Comparison of ENCODE assay signal across 2 cellular contexts in genomic region chr3:184539801-184540440, GRCh38.
TF ChIP-seq lines count a peak whose summit lies in the region.

No MANE protein-coding gene starts in this region.

TF ChIP-seq in WTC11, 78 proteins besides CTCF, POLR2A, EP300 and RAD21 (continued from another document and continues in another):
- TF ChIP-seq, protein P1, sequence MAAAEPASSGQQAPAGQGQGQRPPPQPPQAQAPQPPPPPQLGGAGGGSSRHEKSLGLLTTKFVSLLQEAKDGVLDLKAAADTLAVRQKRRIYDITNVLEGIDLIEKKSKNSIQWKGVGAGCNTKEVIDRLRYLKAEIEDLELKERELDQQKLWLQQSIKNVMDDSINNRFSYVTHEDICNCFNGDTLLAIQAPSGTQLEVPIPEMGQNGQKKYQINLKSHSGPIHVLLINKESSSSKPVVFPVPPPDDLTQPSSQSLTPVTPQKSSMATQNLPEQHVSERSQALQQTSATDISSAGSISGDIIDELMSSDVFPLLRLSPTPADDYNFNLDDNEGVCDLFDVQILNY (CRISPR knock-in tag; IDR thresholded peaks at IDR 0.05): no peak
- TF ChIP-seq GABPB1 (CRISPR knock-in tag; IDR thresholded peaks at IDR 0.05) (no peak), ZNF263 (CRISPR knock-in tag; IDR thresholded peaks at IDR 0.05; ENCODE audit: low read depth) (no peak), ZNF232 (CRISPR knock-in tag; IDR thresholded peaks at IDR 0.05) (no peak), FOXP4 (CRISPR knock-in tag; IDR thresholded peaks at IDR 0.05) (no peak), ZNF512 (CRISPR knock-in tag; IDR thresholded peaks at IDR 0.05; ENCODE audit: borderline replicate concordance) (no peak), SOX15 (CRISPR knock-in tag; IDR thresholded peaks at IDR 0.05) (no peak), TCF7 (CRISPR knock-in tag; IDR thresholded peaks at IDR 0.05; ENCODE audit: low read depth) (no peak), USF1 (CRISPR knock-in tag; IDR thresholded peaks at IDR 0.05) (no peak), ZBTB21 (CRISPR knock-in tag; IDR thresholded peaks at IDR 0.05; ENCODE audit: borderline replicate concordance) (no peak), NFATC4 (CRISPR knock-in tag; IDR thresholded peaks at IDR 0.05) (no peak), ATF1 (CRISPR knock-in tag; IDR thresholded peaks at IDR 0.05) (no peak)
- TF ChIP-seq, protein P2, sequence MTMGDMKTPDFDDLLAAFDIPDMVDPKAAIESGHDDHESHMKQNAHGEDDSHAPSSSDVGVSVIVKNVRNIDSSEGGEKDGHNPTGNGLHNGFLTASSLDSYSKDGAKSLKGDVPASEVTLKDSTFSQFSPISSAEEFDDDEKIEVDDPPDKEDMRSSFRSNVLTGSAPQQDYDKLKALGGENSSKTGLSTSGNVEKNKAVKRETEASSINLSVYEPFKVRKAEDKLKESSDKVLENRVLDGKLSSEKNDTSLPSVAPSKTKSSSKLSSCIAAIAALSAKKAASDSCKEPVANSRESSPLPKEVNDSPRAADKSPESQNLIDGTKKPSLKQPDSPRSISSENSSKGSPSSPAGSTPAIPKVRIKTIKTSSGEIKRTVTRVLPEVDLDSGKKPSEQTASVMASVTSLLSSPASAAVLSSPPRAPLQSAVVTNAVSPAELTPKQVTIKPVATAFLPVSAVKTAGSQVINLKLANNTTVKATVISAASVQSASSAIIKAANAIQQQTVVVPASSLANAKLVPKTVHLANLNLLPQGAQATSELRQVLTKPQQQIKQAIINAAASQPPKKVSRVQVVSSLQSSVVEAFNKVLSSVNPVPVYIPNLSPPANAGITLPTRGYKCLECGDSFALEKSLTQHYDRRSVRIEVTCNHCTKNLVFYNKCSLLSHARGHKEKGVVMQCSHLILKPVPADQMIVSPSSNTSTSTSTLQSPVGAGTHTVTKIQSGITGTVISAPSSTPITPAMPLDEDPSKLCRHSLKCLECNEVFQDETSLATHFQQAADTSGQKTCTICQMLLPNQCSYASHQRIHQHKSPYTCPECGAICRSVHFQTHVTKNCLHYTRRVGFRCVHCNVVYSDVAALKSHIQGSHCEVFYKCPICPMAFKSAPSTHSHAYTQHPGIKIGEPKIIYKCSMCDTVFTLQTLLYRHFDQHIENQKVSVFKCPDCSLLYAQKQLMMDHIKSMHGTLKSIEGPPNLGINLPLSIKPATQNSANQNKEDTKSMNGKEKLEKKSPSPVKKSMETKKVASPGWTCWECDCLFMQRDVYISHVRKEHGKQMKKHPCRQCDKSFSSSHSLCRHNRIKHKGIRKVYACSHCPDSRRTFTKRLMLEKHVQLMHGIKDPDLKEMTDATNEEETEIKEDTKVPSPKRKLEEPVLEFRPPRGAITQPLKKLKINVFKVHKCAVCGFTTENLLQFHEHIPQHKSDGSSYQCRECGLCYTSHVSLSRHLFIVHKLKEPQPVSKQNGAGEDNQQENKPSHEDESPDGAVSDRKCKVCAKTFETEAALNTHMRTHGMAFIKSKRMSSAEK (CRISPR knock-in tag; IDR thresholded peaks at IDR 0.05; ENCODE audit: borderline replicate concordance): no peak
- TF ChIP-seq, protein P3, sequence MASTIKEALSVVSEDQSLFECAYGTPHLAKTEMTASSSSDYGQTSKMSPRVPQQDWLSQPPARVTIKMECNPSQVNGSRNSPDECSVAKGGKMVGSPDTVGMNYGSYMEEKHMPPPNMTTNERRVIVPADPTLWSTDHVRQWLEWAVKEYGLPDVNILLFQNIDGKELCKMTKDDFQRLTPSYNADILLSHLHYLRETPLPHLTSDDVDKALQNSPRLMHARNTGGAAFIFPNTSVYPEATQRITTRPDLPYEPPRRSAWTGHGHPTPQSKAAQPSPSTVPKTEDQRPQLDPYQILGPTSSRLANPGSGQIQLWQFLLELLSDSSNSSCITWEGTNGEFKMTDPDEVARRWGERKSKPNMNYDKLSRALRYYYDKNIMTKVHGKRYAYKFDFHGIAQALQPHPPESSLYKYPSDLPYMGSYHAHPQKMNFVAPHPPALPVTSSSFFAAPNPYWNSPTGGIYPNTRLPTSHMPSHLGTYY (CRISPR knock-in tag; IDR thresholded peaks at IDR 0.05): no peak

TF ChIP-seq in SK-N-SH treated with all-trans-retinoic acid at 6 μM for 48 hours, 23 proteins besides CTCF, POLR2A, EP300 and RAD21 (continued from another document):
- TF ChIP-seq ARNTL (CRISPR knock-in tag; IDR thresholded peaks at IDR 0.05; ENCODE audit: borderline replicate concordance, low read depth) (no peak), ESRRG (CRISPR knock-in tag; IDR thresholded peaks at IDR 0.05) (no peak), ZNF565 (CRISPR knock-in tag; conservative IDR thresholded peaks at IDR 0.05; ENCODE audit: low read depth) (no peak), TOX (CRISPR knock-in tag; IDR thresholded peaks at IDR 0.05; ENCODE audit: borderline replicate concordance) (no peak), ZNF8 (CRISPR knock-in tag; IDR thresholded peaks at IDR 0.05) (no peak), RARB (CRISPR knock-in tag; IDR thresholded peaks at IDR 0.05) (no peak)
